In genomic region chr16:68194263-68194662, GRCh38 we compare ENCODE assay signal across 18 cellular contexts. TPM values are rescaled to one million over a fixed set of nuclear protein-coding genes. Genes with fewer than 3 reads are reported as not detected.
DNase-seq lines count a peak whose midpoint lies in the region; ATAC-seq lines count a peak whose summit lies in the region.
"Had no signal": no experiment of that assay in that cellular context is flagged by ENCODE, and none has a peak within 500 bp of the region (broad histone marks: within the 10 kb centered on the region; RNA-seq: fewer than 3 reads in every experiment).

No MANE protein-coding gene starts in this region.

- no peak for DNase-seq in activated T-cell treated with anti-CD3 and anti-CD28 coated beads, Interleukin-2, amount 50 U/mL, for 72 hours
- DNase-seq in activated T-cell treated with anti-CD3 and anti-CD28 coated beads, Interleukin-2, amount 50 U/mL, for 1 hour: no peak
- DNase-seq in Karpas-422: peak; percentile 83
- no peak for DNase-seq in central memory CD8-positive, alpha-beta T cell (ENCODE audit: low spot score in 2 of 2)
- no peak for DNase-seq in stimulated activated effector memory CD8-positive, alpha-beta T cell treated with anti-CD3 and anti-CD28 coated beads, Interleukin-12 subunit alpha, Interleukin-12 subunit beta, amount 100 ng/mL, for 72 hours (ENCODE audit: low spot score in 2 of 2)
- no peak for DNase-seq in NCI-H1048 (lab: John Stamatoyannopoulos, UW)
- no peak for DNase-seq in dedifferentiated amniotic fluid mesenchymal stem cell (ENCODE audit: extremely low spot score)
- DNase-seq: Caco-2, DMS53, KBM-7, NCI-H1105, NCI-H1694 treated with DMSO at 0.1 percent for 48 hours, NCI-H446 treated with DMSO at 0.1 percent for 48 hours, SHP77 had no signal

- H3K4me3 ChIP-seq in Karpas-422 (ENCODE audit: low read length): peak overlapping the region; percentile 59

- no peaks in the 10 kb centered on the region for H3K27me3 ChIP-seq in Karpas-422 (ENCODE audit: low read length)

- peaks cover 63% of the 10 kb centered on the region for H3K79me2 ChIP-seq in Karpas-422 (ENCODE audit: low read length)

- H3K9me3 Mint-ChIP-seq in activated T-cell treated with anti-CD3 and anti-CD28 coated beads, Interleukin-2, amount 50 U/mL, for 72 hours: no peaks in the 10 kb centered on the region
- no peaks in the 10 kb centered on the region for H3K9me3 Mint-ChIP-seq in central memory CD8-positive, alpha-beta T cell
- H3K9me3 Mint-ChIP-seq in stimulated activated effector memory CD8-positive, alpha-beta T cell treated with anti-CD3 and anti-CD28 coated beads, Interleukin-12 subunit alpha, Interleukin-12 subunit beta, amount 100 ng/mL, for 72 hours: no peaks in the 10 kb centered on the region

- H3K4me1 Mint-ChIP-seq in activated T-cell treated with anti-CD3 and anti-CD28 coated beads, Interleukin-2, amount 50 U/mL, for 72 hours (ENCODE audit: low read depth): peaks cover 11% of the 10 kb centered on the region
- H3K4me1 Mint-ChIP-seq in central memory CD8-positive, alpha-beta T cell: peaks cover 6% of the 10 kb centered on the region
- peaks cover 6% of the 10 kb centered on the region for H3K4me1 Mint-ChIP-seq in stimulated activated effector memory CD8-positive, alpha-beta T cell treated with anti-CD3 and anti-CD28 coated beads, Interleukin-12 subunit alpha, Interleukin-12 subunit beta, amount 100 ng/mL, for 72 hours

- H3K36me3 ChIP-seq in Karpas-422 (ENCODE audit: insufficient read depth, low read length): peaks cover 16% of the 10 kb centered on the region

- H3K4me1 ChIP-seq in Karpas-422 (ENCODE audit: low read length): peaks cover 66% of the 10 kb centered on the region
- H3K4me1 ChIP-seq: Caco-2 had no signal

- H2AFZ ChIP-seq in Karpas-422 (ENCODE audit: low read length): no peak overlapping the region

- H3K4me2 ChIP-seq in Karpas-422 (ENCODE audit: low read depth, low read length, poor library complexity, severe bottlenecking): peak overlapping the region; percentile 91

- peak overlapping the region; percentile 98 for H3K27ac ChIP-seq in Karpas-422 (ENCODE audit: low read length)
- H3K27ac ChIP-seq: C4-2B, HL-60 had no signal

- H3K27me3 Mint-ChIP-seq in activated T-cell treated with anti-CD3 and anti-CD28 coated beads, Interleukin-2, amount 50 U/mL, for 72 hours (ENCODE audit: low read depth): no peaks in the 10 kb centered on the region
- no peaks in the 10 kb centered on the region for H3K27me3 Mint-ChIP-seq in central memory CD8-positive, alpha-beta T cell

- H3K36me3 Mint-ChIP-seq in activated T-cell treated with anti-CD3 and anti-CD28 coated beads, Interleukin-2, amount 50 U/mL, for 72 hours (ENCODE audit: insufficient read depth in 2 of 2): peaks cover 13 to 19% of the 10 kb centered on the region in 2 donors
- H3K36me3 Mint-ChIP-seq in central memory CD8-positive, alpha-beta T cell (ENCODE audit: insufficient read depth): peaks cover 35% of the 10 kb centered on the region
- H3K36me3 Mint-ChIP-seq in stimulated activated effector memory CD8-positive, alpha-beta T cell treated with anti-CD3 and anti-CD28 coated beads, Interleukin-12 subunit alpha, Interleukin-12 subunit beta, amount 100 ng/mL, for 72 hours: peaks cover 97% of the 10 kb centered on the region

- H4K20me1 ChIP-seq in Karpas-422 (ENCODE audit: insufficient read depth, low read depth, low read length): no peaks in the 10 kb centered on the region

- no peaks in the 10 kb centered on the region for H3K9me3 ChIP-seq in Karpas-422 (ENCODE audit: low read length)
- H3K9me3 ChIP-seq: Caco-2 had no signal

- H3K9me2 ChIP-seq in Karpas-422 (replicated peaks; ENCODE audit: insufficient read depth, low read length): no peaks in the 10 kb centered on the region

- peak overlapping the region; percentile 63 for H3K9ac ChIP-seq in Karpas-422 (ENCODE audit: low read length)

- ATAC-seq in activated T-cell treated with anti-CD3 and anti-CD28 coated beads, Interleukin-2, amount 50 U/mL, for 72 hours (replicated peaks in 1 of 2): no peak
- no peak for ATAC-seq in central memory CD8-positive, alpha-beta T cell (replicated peaks; ENCODE audit: extremely low read depth, poor library complexity, severe bottlenecking)
- ATAC-seq in stimulated activated effector memory CD8-positive, alpha-beta T cell treated with anti-CD3 and anti-CD28 coated beads, Interleukin-12 subunit alpha, Interleukin-12 subunit beta, amount 100 ng/mL, for 72 hours: no peak
- ATAC-seq in GM18873 (IDR thresholded peaks at IDR 0.05; ENCODE audit: low FRiP score, unreplicated experiment): no peak

- H3K4me3 Mint-ChIP-seq in activated T-cell treated with anti-CD3 and anti-CD28 coated beads, Interleukin-2, amount 50 U/mL, for 72 hours: no peak overlapping the region
- no peak overlapping the region for H3K4me3 Mint-ChIP-seq in central memory CD8-positive, alpha-beta T cell
- H3K4me3 Mint-ChIP-seq in stimulated activated effector memory CD8-positive, alpha-beta T cell treated with anti-CD3 and anti-CD28 coated beads, Interleukin-12 subunit alpha, Interleukin-12 subunit beta, amount 100 ng/mL, for 72 hours: no peak overlapping the region

- peak overlapping the region; percentile 3 for H3K27ac Mint-ChIP-seq in activated T-cell treated with anti-CD3 and anti-CD28 coated beads, Interleukin-2, amount 50 U/mL, for 72 hours
- H3K27ac Mint-ChIP-seq in central memory CD8-positive, alpha-beta T cell (ENCODE audit: low read depth): peak overlapping the region; percentile 61
- H3K27ac Mint-ChIP-seq in stimulated activated effector memory CD8-positive, alpha-beta T cell treated with anti-CD3 and anti-CD28 coated beads, Interleukin-12 subunit alpha, Interleukin-12 subunit beta, amount 100 ng/mL, for 72 hours: peak overlapping the region; percentile 50

RNA-seq across cellular contexts. Expression of gene ESRP2, which starts 41.7 kb away (rescaled TPM):
- under 1 TPM; 0.31 to 0.63 TPM for total RNA-seq in activated T-cell treated with anti-CD3 and anti-CD28 coated beads, Interleukin-2, amount 50 U/mL, for 72 hours
- total RNA-seq in Karpas-422 (2014; rRNA removed; shearing (Covaris generic); ENCODE audit: low replicate concordance): not detected in 2 replicates
- total RNA-seq: M059J had no signal

RNA-seq across cellular contexts. Expression of gene PLA2G15, which starts 50.9 kb away (rescaled TPM):
- 1 to 10 TPM; 6.1 to 7.6 TPM for total RNA-seq in activated T-cell treated with anti-CD3 and anti-CD28 coated beads, Interleukin-2, amount 50 U/mL, for 72 hours
- 8.7 and 14.3 TPM in 2 replicates for total RNA-seq in Karpas-422 (2014; rRNA removed; shearing (Covaris generic); ENCODE audit: low replicate concordance)

Comparison
In these comparisons a context has a peak if more than half of its experiments do, and no peak if none do; other contexts are left out.
1. H3K27ac Mint-ChIP-seq: peak in every context shown above with its lines; median percentile 61 in central memory CD8-positive, alpha-beta T cell; 50 in stimulated activated effector memory CD8-positive, alpha-beta T cell treated with anti-CD3 and anti-CD28 coated beads, Interleukin-12 subunit alpha, Interleukin-12 subunit beta, amount 100 ng/mL, for 72 hours; 3 in activated T-cell treated with anti-CD3 and anti-CD28 coated beads, Interleukin-2, amount 50 U/mL, for 72 hours.